18 cellular contexts compared by ENCODE assay signal in genomic region chr4:48543796-48544195, GRCh38. TPM values are rescaled to one million over a fixed set of nuclear protein-coding genes. Genes with fewer than 3 reads are reported as not detected.
"Had no signal": no experiment of that assay in that cellular context is flagged by ENCODE, and none has a peak within 500 bp of the region (broad histone marks: within the 10 kb centered on the region; RNA-seq: fewer than 3 reads in every experiment).

No MANE protein-coding gene starts in this region.

- ATAC-seq: activated CD8-positive, alpha-beta T cell treated with anti-CD3 and anti-CD28 coated beads, Interleukin-2, amount 10 ng/mL, durations not matched to agents 7 days and 5 days; activated T-helper 17 cell treated with anti-CD3 and anti-CD28 coated beads, Interleukin-2, amount 50 U/mL, for 72 hours; left cardiac atrium; lower lobe of right lung; right lobe of liver; stimulated activated memory B cell treated with anti-CD40 and anti-IgM and Interleukin-4, amounts not matched to agents 10 μg/mL and 1 μg/mL and 100 μg/mL, for 72 hours had no signal

- H3K27ac ChIP-seq: lower lobe of right lung, neutrophil, right lobe of liver, SK-N-MC, tibial nerve, WERI-Rb-1 had no signal

- H3K27me3 ChIP-seq: neutrophil, right lobe of liver, tibial nerve had no signal

- DNase-seq: activated CD4-positive, alpha-beta T cell treated with anti-CD3 and anti-CD28 coated beads for 4 hours; activated CD8-positive, alpha-beta T cell treated with anti-CD3 and anti-CD28 coated beads, Interleukin-2, amount 10 ng/mL, durations not matched to agents 7 days and 5 days; activated naive CD4-positive, alpha-beta T cell treated with anti-CD3 and anti-CD28 coated beads, Interleukin-2, amount 10 ng/mL, durations not matched to agents 7 days and 5 days; hippocampal formation; left cardiac atrium; lower lobe of right lung; midbrain; right lobe of liver; stimulated activated CD4-positive, alpha-beta T cell treated with anti-CD3 and anti-CD28 coated beads, Interleukin-1b, Interleukin-23, amount 100 ng/mL, for 48 hours; T-helper 1 cell; WERI-Rb-1 had no signal

- H3K9me3 Mint-ChIP-seq: activated naive CD4-positive, alpha-beta T cell treated with anti-CD3 and anti-CD28 coated beads, Interleukin-2, amount 10 ng/mL, durations not matched to agents 7 days and 5 days; activated T-helper 17 cell treated with anti-CD3 and anti-CD28 coated beads, Interleukin-2, amount 50 U/mL, for 72 hours; stimulated activated memory B cell treated with anti-CD40 and anti-IgM and Interleukin-4, amounts not matched to agents 10 μg/mL and 1 μg/mL and 100 μg/mL, for 72 hours had no signal

- H3K27ac Mint-ChIP-seq: activated CD8-positive, alpha-beta T cell treated with anti-CD3 and anti-CD28 coated beads, Interleukin-2, amount 10 ng/mL, durations not matched to agents 7 days and 5 days; activated naive CD4-positive, alpha-beta T cell treated with anti-CD3 and anti-CD28 coated beads, Interleukin-2, amount 10 ng/mL, durations not matched to agents 7 days and 5 days; activated T-helper 17 cell treated with anti-CD3 and anti-CD28 coated beads, Interleukin-2, amount 50 U/mL, for 72 hours; stimulated activated memory B cell treated with anti-CD40 and anti-IgM and Interleukin-4, amounts not matched to agents 10 μg/mL and 1 μg/mL and 100 μg/mL, for 72 hours had no signal

- H3K4me1 ChIP-seq: lower lobe of right lung had no signal

- H3K4me3 Mint-ChIP-seq: activated CD8-positive, alpha-beta T cell treated with anti-CD3 and anti-CD28 coated beads, Interleukin-2, amount 10 ng/mL, durations not matched to agents 7 days and 5 days; activated naive CD4-positive, alpha-beta T cell treated with anti-CD3 and anti-CD28 coated beads, Interleukin-2, amount 10 ng/mL, durations not matched to agents 7 days and 5 days; activated T-helper 17 cell treated with anti-CD3 and anti-CD28 coated beads, Interleukin-2, amount 50 U/mL, for 72 hours; stimulated activated memory B cell treated with anti-CD40 and anti-IgM and Interleukin-4, amounts not matched to agents 10 μg/mL and 1 μg/mL and 100 μg/mL, for 72 hours had no signal

- H3K27me3 Mint-ChIP-seq: activated naive CD4-positive, alpha-beta T cell treated with anti-CD3 and anti-CD28 coated beads, Interleukin-2, amount 10 ng/mL, durations not matched to agents 7 days and 5 days; activated T-helper 17 cell treated with anti-CD3 and anti-CD28 coated beads, Interleukin-2, amount 50 U/mL, for 72 hours; stimulated activated memory B cell treated with anti-CD40 and anti-IgM and Interleukin-4, amounts not matched to agents 10 μg/mL and 1 μg/mL and 100 μg/mL, for 72 hours had no signal

- H3K4me3 ChIP-seq: lower lobe of right lung, right lobe of liver, SK-N-MC, tibial nerve had no signal

- H3K9me3 ChIP-seq: lower lobe of right lung, neutrophil, right lobe of liver, tibial nerve had no signal

- H3K4me1 Mint-ChIP-seq: activated naive CD4-positive, alpha-beta T cell treated with anti-CD3 and anti-CD28 coated beads, Interleukin-2, amount 10 ng/mL, durations not matched to agents 7 days and 5 days; activated T-helper 17 cell treated with anti-CD3 and anti-CD28 coated beads, Interleukin-2, amount 50 U/mL, for 72 hours; stimulated activated memory B cell treated with anti-CD40 and anti-IgM and Interleukin-4, amounts not matched to agents 10 μg/mL and 1 μg/mL and 100 μg/mL, for 72 hours had no signal

RNA-seq across cellular contexts. Expression of gene ZAR1, which starts 53.7 kb away (rescaled TPM):
- total RNA-seq: activated CD8-positive, alpha-beta T cell treated with anti-CD3 and anti-CD28 coated beads, Interleukin-2, amount 10 ng/mL, durations not matched to agents 7 days and 5 days; activated T-helper 17 cell treated with anti-CD3 and anti-CD28 coated beads, Interleukin-2, amount 50 U/mL, for 72 hours; chondrocyte; left cardiac atrium; lower lobe of right lung; posterior vena cava; right lobe of liver had no signal
